Comparison of ENCODE assay signal across 8 cellular contexts in the genomic region with DNA sequence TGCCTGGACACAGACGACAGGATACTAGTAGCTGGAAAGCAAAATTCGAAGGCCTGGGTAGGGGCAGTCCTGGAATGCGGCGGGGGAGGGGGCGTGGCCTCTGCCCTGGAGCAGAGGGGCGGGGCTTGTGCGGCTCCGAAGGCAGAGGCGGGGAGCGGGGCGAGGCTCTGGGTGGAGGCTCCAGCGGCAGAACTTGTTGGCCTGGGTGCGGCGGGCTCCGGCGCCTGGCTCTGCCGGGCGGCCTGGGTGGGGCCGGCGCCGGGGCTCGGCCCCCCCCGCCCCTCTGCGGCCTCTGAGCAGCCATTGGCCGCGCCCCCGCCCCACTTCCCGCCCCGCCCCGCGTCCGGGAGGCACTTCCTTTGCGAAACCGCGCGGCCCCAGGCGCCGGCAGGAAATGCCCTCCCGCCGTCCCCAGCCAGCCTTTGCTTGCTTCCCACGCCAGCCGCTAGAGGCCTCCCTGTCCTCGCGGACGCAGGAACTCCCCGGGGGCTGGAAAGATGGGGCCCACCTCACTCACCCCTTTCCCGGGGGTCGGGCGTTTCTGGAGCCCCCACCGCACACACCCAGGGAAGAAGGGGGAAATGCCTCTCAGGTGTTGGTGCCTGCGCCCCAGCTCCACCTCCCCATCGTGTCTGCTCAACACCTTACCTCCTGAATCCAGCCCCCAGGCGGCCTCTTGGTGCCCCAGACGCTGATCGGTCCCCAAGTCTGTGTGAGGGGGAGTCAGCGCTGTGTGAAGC. TPM values are rescaled to one million over a fixed set of nuclear protein-coding genes. Genes with fewer than 3 reads are reported as not detected.
DNase-seq lines count a peak whose midpoint lies in the region; ATAC-seq and TF ChIP-seq lines count a peak whose summit lies in the region.

No MANE protein-coding gene starts in this region.

- 1% methylated on average over 56 of the region's 56 CpGs for WGBS in liver

- TF ChIP-seq CTCF in CD4-positive, alpha-beta T cell (IDR thresholded peaks at IDR 0.05), result peak; percentile 67
- TF ChIP-seq CTCF in liver (IDR thresholded peaks at IDR 0.05; ENCODE audit: low read depth, low read length, missing input control), result peak; percentile 88

- peaks cover 57% of the 10 kb centered on the region for H3K4me1 Mint-ChIP-seq in CD4-positive, alpha-beta T cell (ENCODE audit: low read depth)

- H3K4me1 ChIP-seq in liver (ENCODE audit: control insufficient read depth in 4 of 4, insufficient read depth in 4 of 4, low read length in 3 of 4), result peaks cover 18 to 60% (median 51%) of the 10 kb centered on the region in 4 donors

- peak overlapping the region; percentile 88 for H3K27ac Mint-ChIP-seq in CD4-positive, alpha-beta T cell

- no peaks in the 10 kb centered on the region for H3K27me3 Mint-ChIP-seq in CD4-positive, alpha-beta T cell

- H3K9me3 ChIP-seq in CD4-positive, alpha-beta T cell (ENCODE audit: control insufficient read depth, low read length), result no peaks in the 10 kb centered on the region
- H3K9me3 ChIP-seq in liver (ENCODE audit: control insufficient read depth in 4 of 4, low read length in 3 of 4), result no peaks in the 10 kb centered on the region

- H3K36me3 ChIP-seq in liver (ENCODE audit: control insufficient read depth in 4 of 4, insufficient read depth in 3 of 4, low read depth in 1 of 4, low read length in 3 of 4), result peaks cover 7 to 19% (median 12%) of the 10 kb centered on the region in 4 donors

- H3K27me3 ChIP-seq in CD4-positive, alpha-beta T cell (ENCODE audit: control insufficient read depth, insufficient read depth, low read length), result no peaks in the 10 kb centered on the region
- no peaks in the 10 kb centered on the region for H3K27me3 ChIP-seq in liver (ENCODE audit: control insufficient read depth in 4 of 4, insufficient read depth in 4 of 4, low read length in 3 of 4)

- CTCF ChIA-PET in CD4-positive, alpha-beta T cell (lab: Charles Lee), result interaction anchor here (1.0 to 1.4 kb wide), 4 partner anchors 8 to 165 kb away, joined by 3 to 4 read pairs (median 4); no protein-coding TSS in a partner anchor

- peaks cover 52% of the 10 kb centered on the region for H3K36me3 Mint-ChIP-seq in CD4-positive, alpha-beta T cell (ENCODE audit: low read depth)

- peak overlapping the region; percentile 78 for H3K27ac ChIP-seq in CD4-positive, alpha-beta T cell (ENCODE audit: low read depth, low read length)
- peak overlapping the region; percentile 77 to 86 for H3K27ac ChIP-seq in liver (ENCODE audit: low read depth in 1 of 2, low read length in 2 of 2)

- H3K9me3 Mint-ChIP-seq in CD4-positive, alpha-beta T cell, result no peaks in the 10 kb centered on the region

- peak; percentile 73 to 97 (median 92) for DNase-seq in CD4-positive, alpha-beta T cell
- DNase-seq in NCI-H69 (lab: John Stamatoyannopoulos, UW) (peak; percentile 95), dedifferentiated amniotic fluid mesenchymal stem cell (ENCODE audit: extremely low spot score) (peak; percentile 93)
- DNase-seq in activated CD4-positive, alpha-beta T cell treated with anti-CD3 and anti-CD28 coated beads, Interleukin-2, amount 50 U/mL, for 1 hour, result peak; percentile 90
- peak; percentile 90 for DNase-seq in stimulated activated CD4-positive, alpha-beta T cell treated with anti-CD3 and anti-CD28 coated beads, Interleukin-4, amount 100 ng/mL, for 1 hour

- peak overlapping the region; percentile 40 to 46 (median 42) for H3K4me3 ChIP-seq in liver (ENCODE audit: low read depth in 1 of 3, low read length in 3 of 3)

- H3K4me3 Mint-ChIP-seq in CD4-positive, alpha-beta T cell, result peak overlapping the region; percentile 90

- TF ChIP-seq RAD21 in liver (IDR thresholded peaks at IDR 0.05), result peak; percentile 80 to 84

- peak; percentile 69 for ATAC-seq in CD4-positive, alpha-beta T cell (ENCODE audit: poor library complexity)
- ATAC-seq in GM19397 (IDR thresholded peaks at IDR 0.05; ENCODE audit: unreplicated experiment) (peak; percentile 83), HG03558 (IDR thresholded peaks at IDR 0.05; ENCODE audit: extremely low read depth, unreplicated experiment) (peak; percentile 54)

- POLR2A ChIA-PET in CD4-positive, alpha-beta T cell (lab: Charles Lee), result interaction anchor here (1.1 to 5.0 kb wide), 6 partner anchors 11 to 253 kb away, joined by 3 to 74 read pairs (median 6); partner anchors contain the start of genes AAMP, BCS1L, PNKD and USP37

- peak overlapping the region; percentile 18 to 62 for H3K9ac ChIP-seq in liver (ENCODE audit: low read depth in 1 of 2, low read length in 2 of 2)

- intact Hi-C loops in CD4-positive, alpha-beta T cell (cut with DNase I, micrococcal nuclease), result loop anchor here (1.0 to 10.0 kb wide), 7 partner anchors 10 to 768 kb away; partner anchors contain the start of genes CNOT9 (in 1 of the 2), CNPPD1 (in 1 of the 2), RETREG2 (in 1 of the 2) and SLC23A3 (in 1 of the 2)

TF ChIP-seq in liver, 16 proteins besides CTCF, POLR2A, EP300 and RAD21:
- TF ChIP-seq SP1 (IDR thresholded peaks at IDR 0.05) (peak; percentile 61), YY1 (IDR thresholded peaks at IDR 0.05) (peak; percentile 56), HNF4G (IDR thresholded peaks at IDR 0.05) (peak; percentile 4), ATF3 (IDR thresholded peaks at IDR 0.05) (no peak), FOXA1 (IDR thresholded peaks at IDR 0.05) (no peak), TAF1 (conservative IDR thresholded peaks at IDR 0.05) (no peak), GABPA (IDR thresholded peaks at IDR 0.05 in 1 of 2, conservative IDR thresholded peaks at IDR 0.05 in 1 of 2) (peak; percentile 27 to 84), REST (IDR thresholded peaks at IDR 0.05) (peak; percentile 91), HNF4A (conservative IDR thresholded peaks at IDR 0.05) (peak in 1 of 2 donors; percentile 18), NR2F2 (IDR thresholded peaks at IDR 0.05) (peak; percentile 5), ZBTB33 (IDR thresholded peaks at IDR 0.05) (no peak), EGR1 (IDR thresholded peaks at IDR 0.05; ENCODE audit: low read depth in 2 of 2) (peak; percentile 73 to 74), RXRA (IDR thresholded peaks at IDR 0.05) (peak in 1 of 2 donors; percentile 5), FOXA2 (IDR thresholded peaks at IDR 0.05) (no peak), JUND (IDR thresholded peaks at IDR 0.05) (no peak)
- TF ChIP-seq, protein P1, sequence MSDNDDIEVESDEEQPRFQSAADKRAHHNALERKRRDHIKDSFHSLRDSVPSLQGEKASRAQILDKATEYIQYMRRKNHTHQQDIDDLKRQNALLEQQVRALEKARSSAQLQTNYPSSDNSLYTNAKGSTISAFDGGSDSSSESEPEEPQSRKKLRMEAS (IDR thresholded peaks at IDR 0.05), result no peak

RNA-seq across cellular contexts. Expression of gene CTDSP1, which starts 6.7 kb away (rescaled TPM):
- 10 to 100 TPM; 70.5 to 76.8 TPM for total RNA-seq in CD4-positive, alpha-beta T cell
- total RNA-seq in liver, result 10 to 100 TPM; 46.6 to 66.5 TPM
- 10 to 100 TPM; 38.3 to 76.5 TPM for polyA plus RNA-seq in liver

RNA-seq across cellular contexts. Expression of gene VIL1, which starts 12.5 kb away (rescaled TPM):
- total RNA-seq in CD4-positive, alpha-beta T cell, result under 1 TPM; 0.20 to 0.33 TPM
- 10 to 100 TPM; 42.3 to 72.0 TPM for total RNA-seq in liver
- polyA plus RNA-seq in liver, result 10 to 100 TPM; 16.4 to 21.0 TPM

RNA-seq across cellular contexts. Expression of gene SLC11A1, which starts 24.3 kb away (rescaled TPM):
- 1 to 10 TPM; 4.9 to 6.3 TPM for total RNA-seq in CD4-positive, alpha-beta T cell
- 10 to 100 TPM in 1 of 2 donors, 1 to 10 TPM in 1; 1.4 to 23.0 TPM for total RNA-seq in liver
- polyA plus RNA-seq in liver, result 1 to 10 TPM; 2.7 to 3.8 TPM

RNA-seq across cellular contexts. Expression of gene CATIP, which starts 49.7 kb away (rescaled TPM):
- not detected for total RNA-seq in CD4-positive, alpha-beta T cell
- total RNA-seq in liver, result not detected
- under 1 TPM; 0.05 to 0.35 TPM for polyA plus RNA-seq in liver

Comparison
In these comparisons a context has a peak if more than half of its experiments do, and no peak if none do; other contexts are left out.
1. Peak in every context shown above with its lines: DNase-seq, ATAC-seq, H3K4me3 ChIP-seq and H3K27ac ChIP-seq.
2. RNA of gene VIL1, which starts 12.5 kb away (total RNA-seq): 42.3 to 72.0 TPM in liver; 0.20 to 0.33 TPM in CD4-positive, alpha-beta T cell; every median in the first group is over 10 times any median in the second.